ENCODE assay signal across 17 cellular contexts in genomic region chr7:98993024-98993897, GRCh38.
A peak's percentile ranks its signal among the peaks of the same experiment; 100 is the strongest.
DNase-seq lines count a peak whose midpoint lies in the region; TF ChIP-seq lines count a peak whose summit lies in the region.
"Had no signal": no experiment of that assay in that cellular context is flagged by ENCODE, and none has a peak within 500 bp of the region (broad histone marks: within the 10 kb centered on the region; RNA-seq: fewer than 3 reads in every experiment).

No MANE protein-coding gene starts in this region.

- no peaks in the 10 kb centered on the region for H3K9me2 ChIP-seq in OCI-LY7 (ENCODE audit: insufficient read depth, low read length)

- H3K79me2 ChIP-seq in OCI-LY7 (ENCODE audit: insufficient read depth, low read depth, low read length): no peaks in the 10 kb centered on the region

- H3K36me3 ChIP-seq in A673 (ENCODE audit: insufficient read depth, low read length, poor library complexity, severe bottlenecking) (peaks cover 61% of the 10 kb centered on the region), OCI-LY7 (ENCODE audit: insufficient read depth, low read length) (peaks cover 99% of the 10 kb centered on the region), colonic mucosa (peaks cover 15% of the 10 kb centered on the region)
- H3K36me3 ChIP-seq: ovary had no signal

- H3K9me3 ChIP-seq in A673 (ENCODE audit: low read depth, low read length, poor library complexity, severe bottlenecking) (no peaks in the 10 kb centered on the region), OCI-LY7 (ENCODE audit: low read length) (no peaks in the 10 kb centered on the region), colonic mucosa (no peaks in the 10 kb centered on the region)
- H3K9me3 ChIP-seq: gastrocnemius medialis, left lung, ovary had no signal

- CTCF ChIA-PET in A673 (lab: Charles Lee) (no interaction called here), OCI-LY7 (lab: Charles Lee; ENCODE audit: unreplicated experiment) (no interaction called here)
- CTCF ChIA-PET in activated naive CD4-positive, alpha-beta T cell treated with anti-CD3 and anti-CD28 coated beads for 36 hours (lab: Charles Lee): no interaction called here

- H3K27me3 ChIP-seq in A673 (replicated peaks; ENCODE audit: insufficient read depth, low read depth, low read length, poor library complexity) (no peaks in the 10 kb centered on the region), colonic mucosa (no peaks in the 10 kb centered on the region)
- H3K27me3 ChIP-seq: gastrocnemius medialis, left lung, ovary had no signal

- H2AFZ ChIP-seq in OCI-LY7 (ENCODE audit: low read length): no peak overlapping the region

- H3K4me1 ChIP-seq in A673 (ENCODE audit: insufficient read depth, low read length, poor library complexity, severe bottlenecking) (no peaks in the 10 kb centered on the region), OCI-LY7 (ENCODE audit: insufficient read depth, low read length, poor library complexity, severe bottlenecking) (no peaks in the 10 kb centered on the region), colonic mucosa (no peaks in the 10 kb centered on the region)
- H3K4me1 ChIP-seq: gastrocnemius medialis, left lung had no signal

- DNase-seq in A673 (ENCODE audit: low spot score): no peak
- no peak for DNase-seq in OCI-LY7 (ENCODE audit: low spot score)
- no peak for DNase-seq in fibroblast of pulmonary artery (ENCODE audit: low read depth)
- DNase-seq in colonic mucosa: no peak
- no peak for DNase-seq in activated CD4-positive, alpha-beta T cell treated with anti-CD3 and anti-CD28 coated beads, Interleukin-2, amount 50 U/mL, for 4 hours
- DNase-seq in activated CD4-positive, alpha-beta T cell treated with anti-CD3 and anti-CD28 coated beads for 4 hours: no peak
- DNase-seq in activated naive CD4-positive, alpha-beta T cell treated with anti-CD3 and anti-CD28 coated beads for 36 hours: no peak
- DNase-seq: activated CD8-positive, alpha-beta memory T cell treated with anti-CD3 and anti-CD28 coated beads for 24 hours; amygdala; gastrocnemius medialis; NCI-H1436 treated with DMSO at 0.1 percent for 48 hours; NCI-H345; T-cell had no signal

- POLR2A ChIA-PET in A673 (lab: Charles Lee; ENCODE audit: low non-redundant PET): interaction anchor here (0.5 kb wide), 1 partner anchor 33 kb away, joined by 11 read pairs; no protein-coding TSS in a partner anchor
- POLR2A ChIA-PET in OCI-LY7 (lab: Charles Lee): no interaction called here

- intact Hi-C loops in A673 (cut with micrococcal nuclease; ENCODE audit: unreplicated experiment) (no loop called here), OCI-LY7 (cut with micrococcal nuclease; ENCODE audit: unreplicated experiment) (no loop called here), colonic mucosa (cut with DNase I) (no loop called here)
- intact Hi-C loops in activated naive CD4-positive, alpha-beta T cell treated with anti-CD3 and anti-CD28 coated beads for 36 hours (cut with micrococcal nuclease): no loop called here

- peaks cover 5% of the 10 kb centered on the region for H3K4me1 Mint-ChIP-seq in activated naive CD4-positive, alpha-beta T cell treated with anti-CD3 and anti-CD28 coated beads for 36 hours (ENCODE audit: low read depth)

- H3K4me3 ChIP-seq in A673 (ENCODE audit: low read depth, low read length, poor library complexity, severe bottlenecking) (no peak overlapping the region), OCI-LY7 (ENCODE audit: low read depth, low read length, poor library complexity, severe bottlenecking) (no peak overlapping the region), fibroblast of pulmonary artery (replicated peaks; ENCODE audit: low read depth, low read length) (no peak overlapping the region), colonic mucosa (no peak overlapping the region)
- H3K4me3 ChIP-seq: gastrocnemius medialis, left lung, ovary had no signal

- no TSS peak for BruUV-seq in A673 (replicated peaks; lab: Mats Ljungman, UMichigan)
- BruUV-seq in OCI-LY7 (replicated peaks; lab: Mats Ljungman, UMichigan): no TSS peak

- H3K27ac Mint-ChIP-seq in activated naive CD4-positive, alpha-beta T cell treated with anti-CD3 and anti-CD28 coated beads for 36 hours: no peak overlapping the region
- H3K27ac Mint-ChIP-seq: activated T-helper 2 cell treated with anti-CD3 and anti-CD28 coated beads, Interferon-gamma antibody, Interleukin-2, Interleukin-4, amounts not matched to agents 10 μg/mL and 5 μg/mL and 100 μg/mL, durations not matched to agents 14 hours and 24 hours and 36 hours; T-cell had no signal

- H3K4me3 Mint-ChIP-seq in activated naive CD4-positive, alpha-beta T cell treated with anti-CD3 and anti-CD28 coated beads for 36 hours: no peak overlapping the region
- H3K4me3 Mint-ChIP-seq: T-cell had no signal

- no peak overlapping the region for H3K27ac ChIP-seq in A673 (ENCODE audit: low read depth, low read length, poor library complexity, severe bottlenecking)
- no peak overlapping the region for H3K27ac ChIP-seq in OCI-LY7 (ENCODE audit: low read depth, low read length, poor library complexity, severe bottlenecking)
- no peak overlapping the region for H3K27ac ChIP-seq in colonic mucosa
- H3K27ac ChIP-seq: gastrocnemius medialis, left lung, ovary had no signal

- H3K9ac ChIP-seq in colonic mucosa (ENCODE audit: low read depth in 2 of 2, low read length in 2 of 2): no peak overlapping the region

- peaks cover 36% of the 10 kb centered on the region for H3K36me3 Mint-ChIP-seq in activated naive CD4-positive, alpha-beta T cell treated with anti-CD3 and anti-CD28 coated beads for 36 hours (ENCODE audit: low read depth)

- H3K27me3 Mint-ChIP-seq in activated naive CD4-positive, alpha-beta T cell treated with anti-CD3 and anti-CD28 coated beads for 36 hours (ENCODE audit: low read depth): no peaks in the 10 kb centered on the region
- H3K27me3 Mint-ChIP-seq: T-cell had no signal

- H4K20me1 ChIP-seq in OCI-LY7 (ENCODE audit: insufficient read depth, low read length): no peaks in the 10 kb centered on the region

- H3K4me2 ChIP-seq in OCI-LY7 (ENCODE audit: low read length): no peak overlapping the region

- no peaks in the 10 kb centered on the region for H3K9me3 Mint-ChIP-seq in activated naive CD4-positive, alpha-beta T cell treated with anti-CD3 and anti-CD28 coated beads for 36 hours
- H3K9me3 Mint-ChIP-seq: activated T-helper 2 cell treated with anti-CD3 and anti-CD28 coated beads, Interferon-gamma antibody, Interleukin-2, Interleukin-4, amounts not matched to agents 10 μg/mL and 5 μg/mL and 100 μg/mL, durations not matched to agents 14 hours and 24 hours and 36 hours; T-cell had no signal

- TF ChIP-seq CTCF in A673 (conservative IDR thresholded peaks at IDR 0.05; ENCODE audit: low read depth, low read length) (peak; percentile 32; the same call in 1 of the 2 replicates), GM12872 (IDR thresholded peaks at IDR 0.05; ENCODE audit: insufficient read depth, low read depth, low read length) (0 out of 3 replicates have a peak, but pooled peaks have one; percentile 10), OCI-LY7 (conservative IDR thresholded peaks at IDR 0.05; ENCODE audit: low read length) (peak; percentile 53), fibroblast of pulmonary artery (IDR thresholded peaks at IDR 0.05; ENCODE audit: low read length, missing control alignments) (peak; percentile 5), colonic mucosa (IDR thresholded peaks at IDR 0.05) (no peak)
